9 cellular contexts compared by ENCODE assay signal in the genomic region with DNA sequence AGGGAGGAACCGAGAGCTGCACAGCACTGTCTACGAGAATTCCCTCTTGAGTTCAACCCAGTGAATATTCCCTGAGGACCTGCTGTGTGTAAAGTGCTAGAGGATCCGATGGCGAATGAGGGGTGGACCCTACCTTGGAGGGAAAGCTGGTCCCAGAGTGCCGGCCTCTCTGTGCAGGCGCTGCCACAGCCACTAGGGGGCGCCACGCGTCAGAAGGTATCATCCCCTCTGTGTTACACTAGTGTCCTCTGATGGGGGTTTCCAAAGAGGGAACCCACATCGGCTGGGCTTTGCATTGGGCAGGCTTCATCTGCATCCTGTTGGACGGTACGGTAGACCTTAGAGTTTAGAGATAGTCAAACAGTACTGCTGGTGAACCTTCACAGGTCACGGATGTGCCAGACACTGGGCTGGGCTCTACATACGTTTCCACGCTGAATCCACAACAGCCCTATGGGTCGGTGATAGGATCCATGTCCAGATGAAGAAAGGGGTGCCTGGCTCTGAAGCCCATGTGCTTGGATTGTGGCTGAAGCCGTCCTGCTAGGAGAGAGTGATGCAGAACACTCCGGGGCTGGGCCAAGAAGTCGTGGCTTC. TPM values are rescaled to one million over a fixed set of nuclear protein-coding genes. Genes with fewer than 3 reads are reported as not detected.
DNase-seq lines count a peak whose midpoint lies in the region; ATAC-seq, FAIRE-seq and TF ChIP-seq lines count a peak whose summit lies in the region.
"Had no signal": no experiment of that assay in that cellular context is flagged by ENCODE, and none has a peak within 500 bp of the region (broad histone marks: within the 10 kb centered on the region; RNA-seq: fewer than 3 reads in every experiment).

No MANE protein-coding gene starts in this region.

- no peak overlapping the region for H3K9ac ChIP-seq in HepG2 (ENCODE audit: insufficient read depth, low read depth, low read length)

- no peaks in the 10 kb centered on the region for H3K27me3 ChIP-seq in brain microvascular endothelial cell (replicated peaks)
- no peaks in the 10 kb centered on the region for H3K27me3 ChIP-seq in HepG2 (ENCODE audit: control insufficient read depth in 1 of 2, insufficient read depth in 2 of 2, low read length in 2 of 2)
- H3K27me3 ChIP-seq: SJSA1 had no signal

- no peak for TF ChIP-seq POLR2A in HepG2 (IDR thresholded peaks at IDR 0.05; ENCODE audit: insufficient read depth in 1 of 2, low read depth in 2 of 2, low read length in 2 of 2)

- H3K4me1 Mint-ChIP-seq in Calu3 (ENCODE audit: low read depth, unreplicated experiment): no peaks in the 10 kb centered on the region

- no peaks in the 10 kb centered on the region for H3K27me3 Mint-ChIP-seq in Calu3 (ENCODE audit: unreplicated experiment)

- no peaks in the 10 kb centered on the region for H3K4me1 ChIP-seq in HepG2 (ENCODE audit: insufficient read depth, low read length)
- H3K4me1 ChIP-seq: SJSA1 had no signal

- TF ChIP-seq EP300 in HepG2 (IDR thresholded peaks at IDR 0.05; ENCODE audit: low read depth in 2 of 2, low read length in 2 of 2) (no peak), HepG2 (CRISPR knock-in tag; IDR thresholded peaks at IDR 0.05; ENCODE audit: borderline replicate concordance) (no peak)

- H4K20me1 ChIP-seq in HepG2 (ENCODE audit: insufficient read depth, low read length): no peaks in the 10 kb centered on the region

- H3K36me3 Mint-ChIP-seq in Calu3 (ENCODE audit: insufficient read depth, unreplicated experiment): peaks cover 14% of the 10 kb centered on the region

- intact Hi-C loops in Calu3 (cut with micrococcal nuclease; ENCODE audit: unreplicated experiment) (no loop called here), HepG2 (cut with micrococcal nuclease; ENCODE audit: unreplicated experiment) (loop anchor here (1.0 to 2.0 kb wide), 3 partner anchors 15 to 40 kb away; a partner anchor contains a TSS)

- ATAC-seq in HG02884 (IDR thresholded peaks at IDR 0.05; ENCODE audit: unreplicated experiment): peak; percentile 54
- peak; percentile 89 for ATAC-seq in HepG2
- no peak for ATAC-seq in GM21381 (IDR thresholded peaks at IDR 0.05; ENCODE audit: unreplicated experiment)
- no peak for ATAC-seq in HG03457 (IDR thresholded peaks at IDR 0.05; ENCODE audit: unreplicated experiment)

- H3K36me3 ChIP-seq in brain microvascular endothelial cell (replicated peaks): peaks cover 5% of the 10 kb centered on the region
- peaks cover 8 to 40% of the 10 kb centered on the region in 2 experiments; a peak in 4 of 5 replicates for H3K36me3 ChIP-seq in HepG2 (replicated peaks in 1 of 2; ENCODE audit: control insufficient read depth in 1 of 2, insufficient read depth in 2 of 2, low read length in 2 of 2)

- WGBS in HepG2 (ENCODE audit: low lambda C conversion rate): 67% methylated on average over 15 of the region's 19 CpGs

- no peaks in the 10 kb centered on the region for H3K9me3 ChIP-seq in HepG2 (ENCODE audit: low read length)
- H3K9me3 ChIP-seq: SJSA1 had no signal

- peak; percentile 55 for DNase-seq in Calu3
- DNase-seq in brain microvascular endothelial cell: peak; percentile 11
- DNase-seq in HepG2 (ENCODE audit: low spot score): peak; percentile 41
- peak; percentile 17 to 25 for DNase-seq in stimulated activated CD8-positive, alpha-beta memory T cell treated with anti-CD3 and anti-CD28 coated beads, Interleukin-15, amount 100 ng/mL, for 4 hours (ENCODE audit: low read depth in 2 of 2)

- no peak overlapping the region for H3K4me3 Mint-ChIP-seq in Calu3 (ENCODE audit: low read depth, unreplicated experiment)

- H3K4me3 ChIP-seq in brain microvascular endothelial cell (ENCODE audit: low read depth, low read length) (no peak overlapping the region), HepG2 (replicated peaks in 1 of 3; ENCODE audit: insufficient read depth in 1 of 3, low read depth in 2 of 3, low read length in 3 of 3) (no peak overlapping the region)
- H3K4me3 ChIP-seq: SJSA1 had no signal

- H3K79me2 ChIP-seq in HepG2 (ENCODE audit: insufficient read depth, low read length): no peaks in the 10 kb centered on the region

- CTCF ChIA-PET in Calu3 (lab: Charles Lee): no interaction called here
- CTCF ChIA-PET in HepG2 (lab: Yijun Ruan, JAX; ENCODE audit: low intra/inter-chr PET ratio, low total read pairs): interaction anchor here (0.8 to 3.0 kb wide), 3 partner anchors 32 to 497 kb away, joined by 4 to 32 read pairs (median 4); no protein-coding TSS in a partner anchor

- peak; percentile 57 for FAIRE-seq in HepG2 (lab: Jason Lieb, UNC)

- TF ChIP-seq RAD21 in HepG2 (CRISPR knock-in tag; IDR thresholded peaks at IDR 0.05): peak; percentile 92

- no peaks in the 10 kb centered on the region for H3K9me3 Mint-ChIP-seq in Calu3 (ENCODE audit: low read depth, unreplicated experiment)

- POLR2A ChIA-PET in HepG2 (lab: Yijun Ruan, JAX): no interaction called here

- no peak overlapping the region for H3K4me2 ChIP-seq in HepG2 (ENCODE audit: low read depth, low read length)

- no peak overlapping the region for H3K27ac Mint-ChIP-seq in Calu3 (ENCODE audit: unreplicated experiment)

- no peak overlapping the region for H2AFZ ChIP-seq in HepG2 (ENCODE audit: low read length)

- in situ Hi-C loops in brain microvascular endothelial cell (cut with HindIII; ENCODE audit: low pct_ligation_motif_present, low sequenced_read_pairs) (no loop called here), HepG2 (cut with HindIII; ENCODE audit: extremely low pct_ligation_motif_present, low pct_unique_long_range_greater_than_20kb) (loop anchor here (5.0 kb wide), 1 partner anchor 33 kb away; no protein-coding TSS in a partner anchor)

- H3K27ac ChIP-seq in VCaP (no peak overlapping the region), brain microvascular endothelial cell (no peak overlapping the region), HepG2 (ENCODE audit: extremely low read length, insufficient read depth, low read length) (no peak overlapping the region)
- H3K27ac ChIP-seq: SJSA1 had no signal

- peak; percentile 89 for TF ChIP-seq CTCF in Calu3 (IDR thresholded peaks at IDR 0.05; ENCODE audit: unreplicated experiment)
- peak; percentile 78 for TF ChIP-seq CTCF in VCaP (conservative IDR thresholded peaks at IDR 0.05)
- TF ChIP-seq CTCF in brain microvascular endothelial cell (IDR thresholded peaks at IDR 0.05; ENCODE audit: low read depth, low read length, missing control alignments): peak; percentile 88
- peak; percentile 96 for TF ChIP-seq CTCF in HepG2 (CRISPR knock-in tag; IDR thresholded peaks at IDR 0.05)

- no TSS peak for BruUV-seq in Calu3 (replicated peaks; lab: Mats Ljungman, UMichigan)
- no TSS peak for BruUV-seq in HepG2 (replicated peaks; lab: Mats Ljungman, UMichigan)

TF ChIP-seq in HepG2, 621 proteins besides CTCF, POLR2A, EP300 and RAD21 (continues in another document):
- TF ChIP-seq AHR (CRISPR knock-in tag; IDR thresholded peaks at IDR 0.05): no peak

RNA-seq across cellular contexts. Expression of a gene that starts 39.0 kb away (rescaled TPM):
- 24.9 and 27.8 TPM in 2 replicates for total RNA-seq in Calu3 (2022)
- 64.5 and 72.9 TPM in 2 replicates for total RNA-seq in HepG2 (2016; rRNA removed; fragmentation: Illumina TruSeq; extraction: Trizol)
- 27.1 and 32.8 TPM in 2 replicates for total RNA-seq in HepG2 (2016; cell fraction: cytosol; rRNA removed; fragmentation: Illumina TruSeq; extraction: Trizol; ENCODE audit: low read depth)
- 61.3 and 76.9 TPM in 2 replicates for total RNA-seq in HepG2 (2016; cell fraction: insoluble cytoplasmic fraction; rRNA removed; fragmentation: Illumina TruSeq; extraction: Trizol)
- total RNA-seq in HepG2 (2016; cell fraction: membrane; rRNA removed; fragmentation: Illumina TruSeq; extraction: Trizol): 46.1 and 48.2 TPM in 2 replicates
- 41.0 and 50.3 TPM in 2 replicates for total RNA-seq in HepG2 (2016; cell fraction: nucleus; rRNA removed; fragmentation: Illumina TruSeq; extraction: Trizol)
- polyA plus RNA-seq in HepG2 (2011; rRNA removed): 43.6 and 44.4 TPM in 2 replicates
- polyA plus RNA-seq in HepG2 (2011; cell fraction: cytosol; rRNA removed): 33.4 and 39.7 TPM in 2 replicates
- 36.9 and 50.2 TPM in 2 replicates for polyA plus RNA-seq in HepG2 (2011; cell fraction: nucleus; rRNA removed)
- 71.5 and 94.3 TPM in 2 replicates for polyA plus RNA-seq in HepG2 (2012)
- polyA plus RNA-seq in HepG2 (2016; cell fraction: cytosol; fragmentation: Illumina TruSeq; extraction: Trizol; ENCODE audit: low read depth): 25.6 and 45.6 TPM in 2 replicates
- 61.8 and 75.0 TPM in 2 replicates for polyA plus RNA-seq in HepG2 (2016; cell fraction: insoluble cytoplasmic fraction; fragmentation: Illumina TruSeq; extraction: Trizol; ENCODE audit: low read depth)
- polyA plus RNA-seq in HepG2 (2016; cell fraction: membrane; fragmentation: Illumina TruSeq; extraction: Trizol; ENCODE audit: low read depth): 38.1 and 48.3 TPM in 2 replicates
- 94.3 and 101 TPM in 2 replicates for polyA plus RNA-seq in HepG2 (2016; cell fraction: nucleus; fragmentation: Illumina TruSeq; extraction: Trizol; ENCODE audit: insufficient read depth, low read depth)
- polyA minus RNA-seq in HepG2 (2011; rRNA and poly(A)+ RNA removed; ENCODE audit: low replicate concordance): 4.7 and 10.7 TPM in 2 replicates
- 7.8 and 8.6 TPM in 2 replicates for polyA minus RNA-seq in HepG2 (2011; cell fraction: cytosol; rRNA and poly(A)+ RNA removed)
- polyA minus RNA-seq in HepG2 (2011; cell fraction: nucleus; rRNA and poly(A)+ RNA removed): 45.1 and 55.9 TPM in 2 replicates

RNA-seq across cellular contexts. Expression of a gene that starts 39.1 kb away (rescaled TPM):
- total RNA-seq in Calu3 (2022) (30.5 and 33.0 TPM in 2 replicates), HepG2 (2016; rRNA removed; fragmentation: Illumina TruSeq; extraction: Trizol) (58.0 and 95.6 TPM in 2 replicates)
- total RNA-seq in HepG2 (2016; cell fraction: cytosol; rRNA removed; fragmentation: Illumina TruSeq; extraction: Trizol; ENCODE audit: low read depth): 42.0 and 43.6 TPM in 2 replicates
- 63.0 and 102 TPM in 2 replicates for total RNA-seq in HepG2 (2016; cell fraction: insoluble cytoplasmic fraction; rRNA removed; fragmentation: Illumina TruSeq; extraction: Trizol)
- total RNA-seq in HepG2 (2016; cell fraction: membrane; rRNA removed; fragmentation: Illumina TruSeq; extraction: Trizol): 47.4 and 49.0 TPM in 2 replicates
- 79.1 and 80.7 TPM in 2 replicates for total RNA-seq in HepG2 (2016; cell fraction: nucleus; rRNA removed; fragmentation: Illumina TruSeq; extraction: Trizol)
- 63.3 and 92.6 TPM in 2 replicates for polyA plus RNA-seq in HepG2 (2011; rRNA removed)
- polyA plus RNA-seq in HepG2 (2011; cell fraction: cytosol; rRNA removed): 47.2 and 81.0 TPM in 2 replicates
- 54.2 and 66.7 TPM in 2 replicates for polyA plus RNA-seq in HepG2 (2011; cell fraction: nucleus; rRNA removed)
- polyA plus RNA-seq in HepG2 (2012): 68.6 and 76.2 TPM in 2 replicates
- 28.0 and 31.3 TPM in 2 replicates for polyA plus RNA-seq in HepG2 (2016; cell fraction: cytosol; fragmentation: Illumina TruSeq; extraction: Trizol; ENCODE audit: low read depth)
- polyA plus RNA-seq in HepG2 (2016; cell fraction: insoluble cytoplasmic fraction; fragmentation: Illumina TruSeq; extraction: Trizol; ENCODE audit: low read depth): 47.7 and 52.9 TPM in 2 replicates
- 29.3 and 32.1 TPM in 2 replicates for polyA plus RNA-seq in HepG2 (2016; cell fraction: membrane; fragmentation: Illumina TruSeq; extraction: Trizol; ENCODE audit: low read depth)
- 106 and 112 TPM in 2 replicates for polyA plus RNA-seq in HepG2 (2016; cell fraction: nucleus; fragmentation: Illumina TruSeq; extraction: Trizol; ENCODE audit: insufficient read depth, low read depth)
- 13.4 and 13.9 TPM in 2 replicates for polyA minus RNA-seq in HepG2 (2011; rRNA and poly(A)+ RNA removed; ENCODE audit: low replicate concordance)
- 19.4 and 20.5 TPM in 2 replicates for polyA minus RNA-seq in HepG2 (2011; cell fraction: cytosol; rRNA and poly(A)+ RNA removed)
- polyA minus RNA-seq in HepG2 (2011; cell fraction: nucleus; rRNA and poly(A)+ RNA removed): 42.7 and 44.1 TPM in 2 replicates

Comparison
In these comparisons a context has a peak if more than half of its experiments do, and no peak if none do; other contexts are left out.
1. ATAC-seq: peak in HG02884 (single experiment) and HepG2 (single experiment); none in GM21381 (single experiment) and HG03457 (single experiment).
2. Peak in every context shown above with its lines, with median percentiles within 50 percentile points of each other: DNase-seq and CTCF ChIP-seq.